16 cellular contexts compared by ENCODE assay signal in the genomic region with DNA sequence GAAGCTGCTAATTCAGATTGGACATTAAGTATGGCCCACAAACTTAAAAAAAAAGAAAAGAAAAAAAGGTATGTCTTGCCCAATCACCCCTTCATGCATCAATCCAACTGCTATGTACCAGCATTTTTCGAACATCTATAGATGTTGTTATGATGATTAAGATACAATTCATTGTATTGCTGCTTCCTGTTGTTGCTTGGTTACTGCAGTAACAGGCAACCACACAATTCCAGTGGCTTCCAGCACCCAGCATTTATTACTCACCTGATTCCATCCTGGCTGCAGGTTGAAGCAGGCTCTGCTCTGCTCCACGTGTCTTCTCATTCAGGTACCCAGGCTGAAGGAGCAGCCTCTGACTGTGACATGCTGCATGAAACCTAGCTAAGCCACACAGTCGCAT.
A peak's percentile ranks its signal among the peaks of the same experiment; 100 is the strongest.
DNase-seq lines count a peak whose midpoint lies in the region; ATAC-seq and TF ChIP-seq lines count a peak whose summit lies in the region.
"Had no signal": no experiment of that assay in that cellular context is flagged by ENCODE, and none has a peak within 500 bp of the region (broad histone marks: within the 10 kb centered on the region; RNA-seq: fewer than 3 reads in every experiment).

No MANE protein-coding gene starts in this region.

- no peaks in the 10 kb centered on the region for H3F3A ChIP-seq in neural progenitor cell (ENCODE audit: low read depth)

- H3K27me3 ChIP-seq in RWPE2 (ENCODE audit: insufficient read depth, poor library complexity, severe bottlenecking) = no peaks in the 10 kb centered on the region
- H3K27me3 ChIP-seq in neural progenitor cell = no peaks in the 10 kb centered on the region
- H3K27me3 ChIP-seq: pancreas had no signal

- peaks cover 2% of the 10 kb centered on the region for H3K27me3 Mint-ChIP-seq in neural progenitor cell (ENCODE audit: insufficient read depth, low read depth)

- H3K9me3 Mint-ChIP-seq in neural progenitor cell = peaks cover 2% of the 10 kb centered on the region

- no peak overlapping the region for H3K27ac Mint-ChIP-seq in neural progenitor cell

- H3K4me3 Mint-ChIP-seq in neural progenitor cell = no peak overlapping the region

- H3K4me2 ChIP-seq in neural progenitor cell = no peak overlapping the region
- H3K4me2 ChIP-seq: SK-N-SH had no signal

- H3K9me3 ChIP-seq in RWPE2 (ENCODE audit: severe bottlenecking) (no peaks in the 10 kb centered on the region), neural progenitor cell (ENCODE audit: low read depth) (no peaks in the 10 kb centered on the region)
- H3K9me3 ChIP-seq: pancreas, SK-N-SH, spleen had no signal

- H3K4me3 ChIP-seq in AG10803 (ENCODE audit: low read length) (no peak overlapping the region), RWPE2 (ENCODE audit: severe bottlenecking) (no peak overlapping the region), neural progenitor cell (no peak overlapping the region)
- H3K4me3 ChIP-seq: pancreas, spleen had no signal

- H4K20me1 ChIP-seq in neural progenitor cell (ENCODE audit: low read depth) = no peaks in the 10 kb centered on the region

- DNase-seq in AG10803 (ENCODE audit: low read depth) = peak; percentile 40
- DNase-seq in HCEC 1CT = peak; percentile 72
- peak; percentile 83 for DNase-seq in RWPE2 (ENCODE audit: low spot score)
- peak; percentile 38 for DNase-seq in glomerular visceral epithelial cell (ENCODE audit: extremely low spot score)
- DNase-seq in GM20000 (ENCODE audit: low spot score) = no peak
- no peak for DNase-seq in neural progenitor cell (ENCODE audit: low spot score)
- no peak for DNase-seq in SIG-M5 (lab: John Stamatoyannopoulos, UW)
- DNase-seq: AML-193, aorta, DMS 273 treated with DMSO at 0.1 percent for 48 hours, midbrain, pancreas, SK-N-SH, spleen had no signal

- no peak for TF ChIP-seq CTCF in AG10803 (conservative IDR thresholded peaks at IDR 0.05; ENCODE audit: low read length)
- no peak for TF ChIP-seq CTCF in RWPE2 (IDR thresholded peaks at IDR 0.05; ENCODE audit: poor library complexity, severe bottlenecking)
- no peak for TF ChIP-seq CTCF in GM20000 (IDR thresholded peaks at IDR 0.05; ENCODE audit: extremely low read depth, missing control alignments)
- TF ChIP-seq CTCF in neural progenitor cell (IDR thresholded peaks at IDR 0.05) = no peak

- H3K4me1 Mint-ChIP-seq in neural progenitor cell = peaks cover 16% of the 10 kb centered on the region

- no peaks in the 10 kb centered on the region for H3K79me2 ChIP-seq in neural progenitor cell (ENCODE audit: low read depth)

- H3K36me3 ChIP-seq in RWPE2 (ENCODE audit: low read depth) (no peaks in the 10 kb centered on the region), neural progenitor cell (no peaks in the 10 kb centered on the region)
- H3K36me3 ChIP-seq: pancreas, spleen had no signal

- no peaks in the 10 kb centered on the region for H3K36me3 Mint-ChIP-seq in neural progenitor cell

- H3K27ac ChIP-seq in RWPE2 (ENCODE audit: poor library complexity, severe bottlenecking) = peak overlapping the region; percentile 55
- H3K27ac ChIP-seq in neural progenitor cell = no peak overlapping the region
- H3K27ac ChIP-seq: pancreas, spleen had no signal

- H2AFZ ChIP-seq in neural progenitor cell (replicated peaks) = no peak overlapping the region

- ATAC-seq in RWPE2 (ENCODE audit: low read depth) = peak; percentile 98
- no peak for ATAC-seq in activated CD4-positive, CD25-positive, alpha-beta regulatory T cell treated with anti-CD3 and anti-CD28 coated beads, Interleukin-2, amount 50 U/mL, for 24 hours
- ATAC-seq: HCT116, pancreas had no signal

- H3K9ac ChIP-seq in neural progenitor cell = no peak overlapping the region
- H3K9ac ChIP-seq: SK-N-SH had no signal

- H3K4me1 ChIP-seq in RWPE2 (ENCODE audit: insufficient read depth, poor library complexity, severe bottlenecking) (peaks cover 8% of the 10 kb centered on the region), neural progenitor cell (no peaks in the 10 kb centered on the region)
- H3K4me1 ChIP-seq: pancreas had no signal

Comparison
In these comparisons a context has a peak if more than half of its experiments do, and no peak if none do; other contexts are left out.
1. DNase-seq: peak in AG10803 (single experiment), HCEC 1CT (single experiment), RWPE2 (single experiment) and glomerular visceral epithelial cell (single experiment); none in GM20000 (single experiment), neural progenitor cell (single experiment) and SIG-M5 (single experiment).